Comparison of ENCODE assay signal across 5 cellular contexts in the genomic region with DNA sequence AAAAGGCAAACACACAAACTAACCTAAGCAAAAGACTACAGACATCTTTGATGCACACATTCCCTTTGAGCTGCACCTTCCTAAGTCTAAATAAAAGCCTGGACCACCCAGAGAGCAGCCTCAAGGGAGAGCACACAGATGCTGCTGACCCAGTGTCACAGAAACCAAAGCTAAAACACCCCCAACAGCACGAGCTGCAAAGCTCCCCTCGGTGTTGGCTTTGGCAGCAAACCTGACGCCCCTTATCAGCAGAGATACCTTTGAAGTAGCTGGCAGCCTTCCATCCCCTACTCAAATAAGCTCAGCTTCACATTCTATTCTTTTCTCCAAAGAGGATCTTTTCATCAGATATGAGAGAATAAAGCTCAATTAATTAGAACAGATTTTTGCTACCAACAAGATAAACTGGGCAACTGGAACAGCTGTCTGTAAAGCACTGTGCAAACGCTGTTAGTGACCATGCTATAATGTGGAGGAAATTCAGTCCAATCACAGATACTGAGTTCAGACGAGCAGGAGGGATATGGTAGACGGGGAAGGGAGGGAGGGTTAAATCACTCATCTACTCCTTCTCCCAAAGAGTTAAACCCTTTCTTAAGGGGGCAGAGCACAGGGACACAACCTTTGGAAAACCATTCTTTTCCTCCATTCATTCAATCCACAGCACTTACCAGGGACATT.
DNase-seq lines count a peak whose midpoint lies in the region; ATAC-seq, FAIRE-seq and TF ChIP-seq lines count a peak whose summit lies in the region.
"Not testable (repeated sequence)": the region's sequence is repeated elsewhere in the genome, so short reads cannot be mapped to it uniquely, and the experiment has no call there.

No MANE protein-coding gene starts in this region.

- H2BK20ac ChIP-seq in IMR-90 (ENCODE audit: low read depth, low read length): not testable (repeated sequence)

- DNase-seq in GM23338 (ENCODE audit: low spot score); IMR-90; WTC11 (ENCODE audit: low spot score); left cardiac atrium; HepG2 (ENCODE audit: low spot score): not testable (repeated sequence)

- not testable (repeated sequence) for TF ChIP-seq EP300 in HepG2 (IDR thresholded peaks at IDR 0.05; ENCODE audit: low read depth in 2 of 2, low read length in 2 of 2); HepG2 (CRISPR knock-in tag; IDR thresholded peaks at IDR 0.05; ENCODE audit: borderline replicate concordance)

- H2AK9ac ChIP-seq in IMR-90 (replicated peaks; ENCODE audit: low read depth, low read length, poor library complexity): not testable (repeated sequence)

- not testable (repeated sequence) for H3K4ac ChIP-seq in IMR-90 (ENCODE audit: low read depth, low read length)

- H3K36me3 ChIP-seq in GM23338 (ENCODE audit: insufficient read depth); IMR-90 (ENCODE audit: control insufficient read depth, insufficient read depth, low read length); HepG2 (replicated peaks in 1 of 2; ENCODE audit: control insufficient read depth in 1 of 2, insufficient read depth in 2 of 2, low read length in 2 of 2): not testable (repeated sequence)

- not testable (repeated sequence) for H3K27ac ChIP-seq in GM23338 (ENCODE audit: low read depth); IMR-90 (ENCODE audit: insufficient read depth, low read length); HepG2 (ENCODE audit: extremely low read length, insufficient read depth, low read length)

- H2BK120ac ChIP-seq in IMR-90 (ENCODE audit: low read depth, low read length): not testable (repeated sequence)

- not testable (repeated sequence) for H3K4me1 ChIP-seq in GM23338 (ENCODE audit: insufficient read depth); IMR-90 (ENCODE audit: control insufficient read depth, insufficient read depth, low read length); HepG2 (ENCODE audit: insufficient read depth, low read length)

- H3K56ac ChIP-seq in IMR-90 (ENCODE audit: extremely low read depth, insufficient read depth, low read length): not testable (repeated sequence)

- H3K14ac ChIP-seq in IMR-90 (replicated peaks; ENCODE audit: low read depth, low read length): not testable (repeated sequence)

- not testable (repeated sequence) for H3K9me1 ChIP-seq in IMR-90 (ENCODE audit: insufficient read depth, low read length)

- TF ChIP-seq POLR2A in IMR-90 (IDR thresholded peaks at IDR 0.05; ENCODE audit: low read depth, low read length); HepG2 (IDR thresholded peaks at IDR 0.05; ENCODE audit: insufficient read depth in 1 of 2, low read depth in 2 of 2, low read length in 2 of 2): not testable (repeated sequence)

- H3K27ac Mint-ChIP-seq in GM23338, WTC11: not testable (repeated sequence)

- in situ Hi-C loops in IMR-90 (cut with MboI; ENCODE audit: low sequenced_read_pairs); HepG2 (cut with HindIII; ENCODE audit: extremely low pct_ligation_motif_present, low pct_unique_long_range_greater_than_20kb): not testable (repeated sequence)

- not testable (repeated sequence) for H3K4me3 ChIP-seq in GM23338; IMR-90 (ENCODE audit: insufficient read depth, low read depth, low read length); HepG2 (replicated peaks in 1 of 3; ENCODE audit: insufficient read depth in 1 of 3, low read depth in 2 of 3, low read length in 3 of 3)

- CTCF ChIA-PET in IMR-90 (lab: Yijun Ruan, JAX); WTC11 (lab: Charles Lee); HepG2 (lab: Yijun Ruan, JAX; ENCODE audit: low intra/inter-chr PET ratio, low total read pairs): not testable (repeated sequence)

- not testable (repeated sequence) for H3K9me3 Mint-ChIP-seq in GM23338, WTC11

- intact Hi-C loops in IMR-90 (cut with micrococcal nuclease); left cardiac atrium (cut with DNase I); HepG2 (cut with micrococcal nuclease; ENCODE audit: unreplicated experiment): not testable (repeated sequence)

- not testable (repeated sequence) for H3K4me3 Mint-ChIP-seq in GM23338, WTC11

- not testable (repeated sequence) for H2BK15ac ChIP-seq in IMR-90 (ENCODE audit: low read depth, low read length)

- H3K27me3 Mint-ChIP-seq in GM23338 (ENCODE audit: insufficient read depth, low read depth, poor library complexity); WTC11 (ENCODE audit: low read depth): not testable (repeated sequence)

- H3K23ac ChIP-seq in IMR-90 (ENCODE audit: low read depth, low read length): not testable (repeated sequence)

- not testable (repeated sequence) for H3K18ac ChIP-seq in IMR-90 (ENCODE audit: low read depth, low read length)

- not testable (repeated sequence) for H3K36me3 Mint-ChIP-seq in GM23338 (ENCODE audit: low read depth); WTC11

- H3K9me3 ChIP-seq in IMR-90 (ENCODE audit: control insufficient read depth, insufficient read depth, low read length); HepG2 (ENCODE audit: low read length): not testable (repeated sequence)

- H4K5ac ChIP-seq in IMR-90 (ENCODE audit: low read depth, low read length): not testable (repeated sequence)

- not testable (repeated sequence) for H4K8ac ChIP-seq in IMR-90 (ENCODE audit: low read depth in 2 of 2, low read length in 2 of 2)

- not testable (repeated sequence) for H4K91ac ChIP-seq in IMR-90 (ENCODE audit: insufficient read depth, low read depth, low read length)

- dilution Hi-C loops in IMR-90 (cut with HindIII; ENCODE audit: low sequenced_read_pairs, unreplicated experiment): not testable (repeated sequence)

- H3K79me2 ChIP-seq in GM23338 (replicated peaks; ENCODE audit: insufficient read depth); HepG2 (ENCODE audit: insufficient read depth, low read length): not testable (repeated sequence)

- not testable (repeated sequence) for TF ChIP-seq CTCF in GM23338 (conservative IDR thresholded peaks at IDR 0.05; ENCODE audit: low read depth in 2 of 2); IMR-90 (conservative IDR thresholded peaks at IDR 0.05; ENCODE audit: low read depth, low read length); WTC11 (IDR thresholded peaks at IDR 0.05); HepG2 (CRISPR knock-in tag; IDR thresholded peaks at IDR 0.05)

- H2AK5ac ChIP-seq in IMR-90 (ENCODE audit: low read depth, low read length): not testable (repeated sequence)

- not testable (repeated sequence) for H3K9me2 ChIP-seq in GM23338 (ENCODE audit: insufficient read depth)

- H3F3A ChIP-seq in GM23338 (replicated peaks; ENCODE audit: low read depth): not testable (repeated sequence)

- H4K20me1 ChIP-seq in GM23338 (replicated peaks; ENCODE audit: insufficient read depth); IMR-90 (ENCODE audit: insufficient read depth, low read length); HepG2 (ENCODE audit: insufficient read depth, low read length): not testable (repeated sequence)

- not testable (repeated sequence) for H3K4me2 ChIP-seq in GM23338; IMR-90 (ENCODE audit: low read depth, low read length); HepG2 (ENCODE audit: low read depth, low read length)

- not testable (repeated sequence) for H3K9ac ChIP-seq in IMR-90 (ENCODE audit: low read depth, low read length); HepG2 (ENCODE audit: insufficient read depth, low read depth, low read length)

- not testable (repeated sequence) for H3K27me3 ChIP-seq in GM23338 (ENCODE audit: insufficient read depth); IMR-90 (ENCODE audit: control insufficient read depth, insufficient read depth, low read length); HepG2 (ENCODE audit: control insufficient read depth in 1 of 2, insufficient read depth in 2 of 2, low read length in 2 of 2)

- not testable (repeated sequence) for H2BK5ac ChIP-seq in IMR-90 (ENCODE audit: low read depth, low read length, poor library complexity, severe bottlenecking)

- H2AFZ ChIP-seq in GM23338; IMR-90 (replicated peaks; ENCODE audit: low read length, poor library complexity); HepG2 (ENCODE audit: low read length): not testable (repeated sequence)

- POLR2A ChIA-PET in IMR-90 (lab: Charles Lee; ENCODE audit: unreplicated experiment); WTC11 (lab: Charles Lee); HepG2 (lab: Yijun Ruan, JAX): not testable (repeated sequence)

- not testable (repeated sequence) for H3K4me1 Mint-ChIP-seq in GM23338, WTC11

- no CpG with 5 or more reads among the region's 6 CpGs for WGBS in IMR-90 (ENCODE audit: extremely low coverage in 2 of 2, insufficient read length in 1 of 2), 2 experiments
- no CpG with 5 or more reads among the region's 6 CpGs for WGBS in HepG2 (ENCODE audit: low lambda C conversion rate)

- not testable (repeated sequence) for TF ChIP-seq RAD21 in IMR-90 (IDR thresholded peaks at IDR 0.05; ENCODE audit: low read length); HepG2 (CRISPR knock-in tag; IDR thresholded peaks at IDR 0.05)

- peak; percentile 82 for ATAC-seq in GM23338
- ATAC-seq in IMR-90 (ENCODE audit: low read depth): peak; percentile 22; the same call in 1 of the 2 replicates
- ATAC-seq in WTC11: peak; percentile 32; the same call in 1 of the 2 replicates
- ATAC-seq in left cardiac atrium: peak; percentile 44 to 45
- peak; percentile 85 for ATAC-seq in HepG2

- H3K79me1 ChIP-seq in IMR-90 (ENCODE audit: low read depth in 1 of 2, low read length in 2 of 2): not testable (repeated sequence)

- peak; percentile 81 for FAIRE-seq in HepG2 (lab: Jason Lieb, UNC)

- BruUV-seq in IMR-90 (replicated peaks; lab: Mats Ljungman, UMichigan); HepG2 (replicated peaks; lab: Mats Ljungman, UMichigan): not testable (repeated sequence)

Comparison
In these comparisons a context has a peak if more than half of its experiments do, and no peak if none do; other contexts are left out.
1. ATAC-seq: peak in every context shown above with its lines; median percentile 85 in HepG2; 82 in GM23338; 44 in left cardiac atrium; 32 in WTC11; 22 in IMR-90.